Comparison of ENCODE assay signal across 15 cellular contexts in the genomic region with DNA sequence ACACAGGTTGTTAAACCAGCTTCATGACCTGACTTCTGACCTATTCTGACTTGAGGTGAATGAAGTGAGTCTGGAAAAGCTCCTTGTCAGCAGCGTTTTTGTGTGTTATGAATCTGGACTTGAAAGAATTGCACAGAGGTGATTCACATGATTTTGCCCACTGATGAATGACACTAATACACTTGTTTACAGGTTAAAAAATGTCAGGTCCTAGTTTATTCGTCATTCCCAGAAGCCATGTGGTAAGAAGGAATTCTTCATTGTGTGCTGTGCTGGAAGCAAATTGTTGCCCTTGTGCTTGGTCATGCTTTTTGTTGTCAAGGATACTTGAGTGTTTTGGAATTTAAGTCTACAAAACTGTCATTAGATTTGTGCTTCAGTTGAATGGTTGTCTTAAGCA. TPM values are rescaled to one million over a fixed set of nuclear protein-coding genes. Genes with fewer than 3 reads are reported as not detected.
DNase-seq lines count a peak whose midpoint lies in the region; ATAC-seq and TF ChIP-seq lines count a peak whose summit lies in the region.
"Had no signal": no experiment of that assay in that cellular context is flagged by ENCODE, and none has a peak within 500 bp of the region (broad histone marks: within the 10 kb centered on the region; RNA-seq: fewer than 3 reads in every experiment).

No MANE protein-coding gene starts in this region.

- TF ChIP-seq RAD21 in IMR-90 (IDR thresholded peaks at IDR 0.05; ENCODE audit: low read length) = no peak

- no peaks in the 10 kb centered on the region for H3K9me1 ChIP-seq in IMR-90 (ENCODE audit: insufficient read depth, low read length)

- H2BK120ac ChIP-seq in IMR-90 (ENCODE audit: low read depth, low read length) = no peak overlapping the region
- no peak overlapping the region for H2BK120ac ChIP-seq in mesenchymal stem cell (ENCODE audit: low read depth, low read length)

- intact Hi-C loops in IMR-90 (cut with micrococcal nuclease) = no loop called here

- no peaks in the 10 kb centered on the region for H3K9me3 ChIP-seq in IMR-90 (ENCODE audit: control insufficient read depth, insufficient read depth, low read length)
- no peaks in the 10 kb centered on the region for H3K9me3 ChIP-seq in mesenchymal stem cell (ENCODE audit: control insufficient read depth, low read length)
- no peaks in the 10 kb centered on the region for H3K9me3 ChIP-seq in T-helper 17 cell (ENCODE audit: control insufficient read depth, low read length, poor library complexity, severe bottlenecking)
- H3K9me3 ChIP-seq: gastrocnemius medialis, prostate gland, vagina had no signal

- BruUV-seq in IMR-90 (replicated peaks; lab: Mats Ljungman, UMichigan) = no TSS peak

- H3K27ac ChIP-seq in IMR-90 (ENCODE audit: insufficient read depth, low read length) (no peak overlapping the region), mesenchymal stem cell (ENCODE audit: low read length, poor library complexity, severe bottlenecking) (no peak overlapping the region)
- H3K27ac ChIP-seq: C4-2B, gastrocnemius medialis, prostate gland, vagina had no signal

- peaks cover 3% of the 10 kb centered on the region; the same call in 1 of the 2 replicates for H3K4me1 ChIP-seq in IMR-90 (ENCODE audit: control insufficient read depth, insufficient read depth, low read length)
- no peaks in the 10 kb centered on the region for H3K4me1 ChIP-seq in mesenchymal stem cell (ENCODE audit: control insufficient read depth, insufficient read depth, low read depth, low read length)
- H3K4me1 ChIP-seq: gastrocnemius medialis, prostate gland, vagina had no signal

- H4K91ac ChIP-seq in IMR-90 (ENCODE audit: insufficient read depth, low read depth, low read length) = no peak overlapping the region
- H4K91ac ChIP-seq in mesenchymal stem cell (ENCODE audit: low read length) = no peak overlapping the region

- H2BK12ac ChIP-seq in mesenchymal stem cell (ENCODE audit: low read length in 2 of 2) = no peak overlapping the region

- H3K36me3 ChIP-seq in IMR-90 (ENCODE audit: control insufficient read depth, insufficient read depth, low read length) = no peaks in the 10 kb centered on the region; the same call in 1 of the 2 replicates
- peaks cover 0 to 2% of the 10 kb centered on the region in 2 experiments for H3K36me3 ChIP-seq in mesenchymal stem cell (ENCODE audit: control insufficient read depth in 1 of 2, insufficient read depth in 2 of 2, low read depth in 1 of 2, low read length in 2 of 2)

- no peak overlapping the region for H4K5ac ChIP-seq in IMR-90 (ENCODE audit: low read depth, low read length)

- H3K18ac ChIP-seq in IMR-90 (ENCODE audit: low read depth, low read length) = no peak overlapping the region
- H3K18ac ChIP-seq in mesenchymal stem cell (ENCODE audit: low read depth in 1 of 2, low read length in 2 of 2) = no peak overlapping the region

- no peak for TF ChIP-seq POLR2A in IMR-90 (IDR thresholded peaks at IDR 0.05; ENCODE audit: low read depth, low read length)

- no peak overlapping the region for H2AK9ac ChIP-seq in IMR-90 (replicated peaks; ENCODE audit: low read depth, low read length, poor library complexity)

- H3K56ac ChIP-seq in IMR-90 (ENCODE audit: extremely low read depth, insufficient read depth, low read length) = no peak overlapping the region

- H3K27me3 Mint-ChIP-seq in T-helper 17 cell = no peaks in the 10 kb centered on the region

- no peak overlapping the region for H3K27ac Mint-ChIP-seq in T-helper 17 cell

- no peak overlapping the region for H3K23ac ChIP-seq in IMR-90 (ENCODE audit: low read depth, low read length)
- H3K23ac ChIP-seq in mesenchymal stem cell (ENCODE audit: low read length in 2 of 2) = no peak overlapping the region

- peak; percentile 87 for ATAC-seq in IMR-90 (ENCODE audit: low read depth)
- no peak for ATAC-seq in T-helper 17 cell
- ATAC-seq in HG02981 (IDR thresholded peaks at IDR 0.05; ENCODE audit: unreplicated experiment) = no peak
- ATAC-seq: gastrocnemius medialis had no signal

- H4K8ac ChIP-seq in IMR-90 (ENCODE audit: low read depth in 2 of 2, low read length in 2 of 2) (no peak overlapping the region), mesenchymal stem cell (ENCODE audit: low read length) (no peak overlapping the region)

- no peak overlapping the region for H2BK5ac ChIP-seq in IMR-90 (ENCODE audit: low read depth, low read length, poor library complexity, severe bottlenecking)
- H2BK5ac ChIP-seq in mesenchymal stem cell (ENCODE audit: low read depth, low read length, poor library complexity, severe bottlenecking) = no peak overlapping the region

- no peak overlapping the region for H2BK20ac ChIP-seq in IMR-90 (ENCODE audit: low read depth, low read length)

- POLR2A ChIA-PET in IMR-90 (lab: Charles Lee; ENCODE audit: unreplicated experiment) = no interaction called here

- WGBS in IMR-90 (ENCODE audit: extremely low coverage in 2 of 2, insufficient read length in 1 of 2), 2 experiments = no CpG with 5 or more reads among the region's 2 CpGs
- 12% methylated on average over 2 of the region's 2 CpGs for WGBS in mesenchymal stem cell

- H2BK15ac ChIP-seq in IMR-90 (ENCODE audit: low read depth, low read length) = no peak overlapping the region
- H2BK15ac ChIP-seq in mesenchymal stem cell (ENCODE audit: low read depth, poor library complexity, severe bottlenecking) = no peak overlapping the region

- H3K9ac ChIP-seq in IMR-90 (ENCODE audit: low read depth, low read length) (no peak overlapping the region), mesenchymal stem cell (ENCODE audit: low read length) (no peak overlapping the region)

- no peaks in the 10 kb centered on the region for H3K27me3 ChIP-seq in IMR-90 (ENCODE audit: control insufficient read depth, insufficient read depth, low read length)
- H3K27me3 ChIP-seq in mesenchymal stem cell (ENCODE audit: control insufficient read depth in 1 of 2, insufficient read depth in 1 of 2, low read length in 2 of 2) = no peaks in the 10 kb centered on the region
- H3K27me3 ChIP-seq: gastrocnemius medialis, vagina had no signal

- H3K4ac ChIP-seq in IMR-90 (ENCODE audit: low read depth, low read length) (no peak overlapping the region), mesenchymal stem cell (ENCODE audit: low read depth in 1 of 2, low read length in 2 of 2) (no peak overlapping the region)

- in situ Hi-C loops in IMR-90 (cut with MboI; ENCODE audit: low sequenced_read_pairs) = no loop called here

- DNase-seq in AG10803 (ENCODE audit: low read depth) (peak; percentile 96), IMR-90 (peak; percentile 95), dedifferentiated amniotic fluid mesenchymal stem cell (ENCODE audit: extremely low spot score) (peak; percentile 75), mesenchymal stem cell (peak; percentile 94), hippocampal formation (lab: John Stamatoyannopoulos, UW) (no peak), T-helper 17 cell (no peak), SIG-M5 (lab: John Stamatoyannopoulos, UW) (no peak)
- DNase-seq: activated CD4-positive, CD25-positive, alpha-beta regulatory T cell; gastrocnemius medialis; NCI-H1048; OCI-M1 had no signal

- no peaks in the 10 kb centered on the region for H4K20me1 ChIP-seq in IMR-90 (ENCODE audit: insufficient read depth, low read length)

- peaks cover 6% of the 10 kb centered on the region for H3K4me1 Mint-ChIP-seq in T-helper 17 cell

- H2AFZ ChIP-seq in IMR-90 (replicated peaks; ENCODE audit: low read length, poor library complexity) (no peak overlapping the region), mesenchymal stem cell (ENCODE audit: low read depth, low read length) (no peak overlapping the region)

- H2AK5ac ChIP-seq in IMR-90 (ENCODE audit: low read depth, low read length) = no peak overlapping the region
- H2AK5ac ChIP-seq in mesenchymal stem cell (ENCODE audit: low read length, severe bottlenecking) = no peak overlapping the region

- TF ChIP-seq CTCF in AG10803 (conservative IDR thresholded peaks at IDR 0.05; ENCODE audit: low read length) (no peak), IMR-90 (conservative IDR thresholded peaks at IDR 0.05; ENCODE audit: low read depth, low read length) (no peak)

- peak overlapping the region; percentile 20; the same call in 1 of the 2 replicates for H3K4me2 ChIP-seq in IMR-90 (ENCODE audit: low read depth, low read length)
- no peak overlapping the region for H3K4me2 ChIP-seq in mesenchymal stem cell (ENCODE audit: low read length, poor library complexity, severe bottlenecking)

- CTCF ChIA-PET in IMR-90 (lab: Yijun Ruan, JAX) = no interaction called here

- H3K4me3 ChIP-seq in AG10803 (ENCODE audit: low read length) (no peak overlapping the region), IMR-90 (ENCODE audit: insufficient read depth, low read depth, low read length) (no peak overlapping the region), mesenchymal stem cell (ENCODE audit: insufficient read depth in 1 of 2, low read depth in 1 of 2, low read length in 2 of 2) (no peak overlapping the region)
- H3K4me3 ChIP-seq: gastrocnemius medialis, prostate gland, vagina had no signal

- H3K4me3 Mint-ChIP-seq in T-helper 17 cell = no peak overlapping the region

- H3K14ac ChIP-seq in IMR-90 (replicated peaks; ENCODE audit: low read depth, low read length) (no peak overlapping the region), mesenchymal stem cell (ENCODE audit: low read length in 2 of 2) (no peak overlapping the region)

- H3K79me1 ChIP-seq in IMR-90 (ENCODE audit: low read depth in 1 of 2, low read length in 2 of 2) = no peaks in the 10 kb centered on the region
- peaks cover 1% of the 10 kb centered on the region for H3K79me1 ChIP-seq in mesenchymal stem cell (replicated peaks; ENCODE audit: low read length, poor library complexity, severe bottlenecking)

- dilution Hi-C loops in IMR-90 (cut with HindIII; ENCODE audit: low sequenced_read_pairs, unreplicated experiment) = no loop called here

- peaks cover 10% of the 10 kb centered on the region for H3K36me3 Mint-ChIP-seq in T-helper 17 cell (ENCODE audit: low read depth)

TF ChIP-seq in IMR-90, 13 proteins besides CTCF, POLR2A, EP300 and RAD21 (continues in another document):
- TF ChIP-seq MXI1 (IDR thresholded peaks at IDR 0.05; ENCODE audit: borderline replicate concordance, low read depth, low read length) = peak; percentile 87
- TF ChIP-seq SMC3 (IDR thresholded peaks at IDR 0.05; ENCODE audit: low read depth, low read length) = no peak
- peak; percentile 81 for TF ChIP-seq RCOR1 (IDR thresholded peaks at IDR 0.05; ENCODE audit: insufficient replicate concordance, low read length)
- TF ChIP-seq MAFK (IDR thresholded peaks at IDR 0.05; ENCODE audit: low read depth, low read length) = no peak; the same call in none of the 2 replicates
- TF ChIP-seq MAZ (IDR thresholded peaks at IDR 0.05; ENCODE audit: borderline replicate concordance, low read depth, low read length) = no peak

RNA-seq across cellular contexts. Expression of a gene that starts 15.5 kb away (rescaled TPM):
- total RNA-seq in IMR-90 (2012; rRNA removed) = 8.9 and 10.6 TPM in 2 replicates
- polyA plus RNA-seq in IMR-90 (2012; rRNA removed) = 11.9 and 14.4 TPM in 2 replicates
- 4.4 and 8.9 TPM in 2 replicates for polyA plus RNA-seq in IMR-90 (2012; cell fraction: cytosol; rRNA removed)
- 1.9 and 2.9 TPM in 2 replicates for polyA plus RNA-seq in IMR-90 (2012; cell fraction: nucleus; rRNA removed; ENCODE audit: low replicate concordance)
- 55.4 TPM for polyA plus RNA-seq in mesenchymal stem cell (2013, experiment 1 of 2)
- polyA plus RNA-seq in mesenchymal stem cell (2013, experiment 2 of 2) = 60.2 TPM
- total RNA-seq in T-helper 17 cell = 10 to 100 TPM; 77.7 to 78.9 TPM

Comparison
In these comparisons a context has a peak if more than half of its experiments do, and no peak if none do; other contexts are left out.
1. DNase-seq: peak in AG10803 (single experiment), IMR-90 (single experiment), dedifferentiated amniotic fluid mesenchymal stem cell (single experiment) and mesenchymal stem cell (single experiment); none in hippocampal formation (0 of 2), T-helper 17 cell (0 of 3) and SIG-M5 (single experiment).